Comparison of ENCODE assay signal across 1 cellular context in genomic region chr16:30777591-30778297, GRCh38.
TF ChIP-seq lines count a peak whose summit lies in the region.

No MANE protein-coding gene starts in this region.

TF ChIP-seq in endothelial cell of umbilical vein, 7 proteins besides CTCF, POLR2A, EP300 and RAD21:
- TF ChIP-seq EZH2 (IDR thresholded peaks at IDR 0.05; ENCODE audit: borderline replicate concordance, low read depth, low read length, severe bottlenecking) (no peak), JUN (IDR thresholded peaks at IDR 0.05; ENCODE audit: borderline replicate concordance, insufficient read depth, insufficient read length, low read depth) (no peak), GATA2 (IDR thresholded peaks at IDR 0.05; ENCODE audit: insufficient read depth, insufficient read length, low read depth, low read length) (no peak), FOS (IDR thresholded peaks at IDR 0.05; ENCODE audit: borderline replicate concordance, insufficient read depth, low read length) (no peak), POLR2AphosphoS5 (IDR thresholded peaks at IDR 0.05; ENCODE audit: insufficient read depth, low read depth, low read length) (no peak), MYC (IDR thresholded peaks at IDR 0.05; ENCODE audit: low read depth, low read length) (no peak)
TF ChIP-seq in endothelial cell of umbilical vein: peak in this region for 0.
